ENCODE assay signal across 31 cellular contexts in genomic region chr22:37169412-37169811, GRCh38. TPM values are rescaled to one million over a fixed set of nuclear protein-coding genes. Genes with fewer than 3 reads are reported as not detected.
DNase-seq lines count a peak whose midpoint lies in the region; ATAC-seq and TF ChIP-seq lines count a peak whose summit lies in the region.
"Had no signal": no experiment of that assay in that cellular context is flagged by ENCODE, and none has a peak within 500 bp of the region (broad histone marks: within the 10 kb centered on the region; RNA-seq: fewer than 3 reads in every experiment).

No MANE protein-coding gene starts in this region.

- H3K27me3 ChIP-seq in suprapubic skin = no peaks in the 10 kb centered on the region
- H3K27me3 ChIP-seq: tibial nerve had no signal

- no peak for TF ChIP-seq POLR2A in suprapubic skin (IDR thresholded peaks at IDR 0.05)

- peak; percentile 28 for DNase-seq in activated CD4-positive, CD25-positive, alpha-beta regulatory T cell treated with anti-CD3 and anti-CD28 coated beads, Interleukin-2, amount 50 U/mL, for 72 hours
- peak; percentile 2 for DNase-seq in left cardiac atrium
- DNase-seq in left ventricle myocardium superior = no peak
- DNase-seq in glutamatergic neuron = peak; percentile 6
- peak; percentile 16 to 61 for DNase-seq in suprapubic skin (ENCODE audit: low spot score in 2 of 2)
- no peak for DNase-seq in NCI-H1930 (lab: John Stamatoyannopoulos, UW)
- DNase-seq: 8988T; activated gamma-delta T cell; AML-193; anterior cingulate cortex; central memory CD4-positive, alpha-beta T cell; hypothalamus; KBM-7; MM.1S; NCI-H1436; NCI-H524; NK-92 treated with Interleukin-12 subunit alpha and Interleukin-12 subunit beta, amount 100 ng/mL, for 24 hours; nucleus accumbens; stimulated activated CD4-positive, alpha-beta T cell treated with anti-CD3 and anti-CD28 coated beads, Interleukin-4, amount 100 ng/mL, for 24 hours; stimulated activated naive CD8-positive, alpha-beta T cell treated with anti-CD3 and anti-CD28 coated beads, Interleukin-15, amount 100 ng/mL, for 72 hours had no signal

- peaks cover 6% of the 10 kb centered on the region for H3K4me1 Mint-ChIP-seq in glutamatergic neuron (ENCODE audit: low read depth, unreplicated experiment)

- no peak overlapping the region for H3K27ac ChIP-seq in suprapubic skin
- H3K27ac ChIP-seq: SJSA1 had no signal

- no peak overlapping the region for H3K4me3 Mint-ChIP-seq in glutamatergic neuron (ENCODE audit: unreplicated experiment)
- H3K4me3 Mint-ChIP-seq: stimulated activated naive CD8-positive, alpha-beta T cell treated with anti-CD3 and anti-CD28 coated beads, Interleukin-15, amount 100 ng/mL, for 72 hours; T-helper 17 cell had no signal

- TF ChIP-seq EP300 in suprapubic skin (IDR thresholded peaks at IDR 0.05) = no peak

- H3K4me3 ChIP-seq in suprapubic skin = no peak overlapping the region
- H3K4me3 ChIP-seq: SJSA1, tibial nerve had no signal

- peaks cover 5% of the 10 kb centered on the region for H3K9me3 Mint-ChIP-seq in glutamatergic neuron (ENCODE audit: unreplicated experiment)
- H3K9me3 Mint-ChIP-seq: stimulated activated naive CD8-positive, alpha-beta T cell treated with anti-CD3 and anti-CD28 coated beads, Interleukin-15, amount 100 ng/mL, for 72 hours had no signal

- H3K4me1 ChIP-seq in suprapubic skin = peaks cover 24% of the 10 kb centered on the region

- no peak for TF ChIP-seq CTCF in glutamatergic neuron (IDR thresholded peaks at IDR 0.05; ENCODE audit: partially characterized antibody, unreplicated experiment)
- no peak for TF ChIP-seq CTCF in suprapubic skin (IDR thresholded peaks at IDR 0.05)

- H3K36me3 ChIP-seq in suprapubic skin = no peaks in the 10 kb centered on the region
- H3K36me3 ChIP-seq: SJSA1, tibial nerve had no signal

- peaks cover 14% of the 10 kb centered on the region for H3K36me3 Mint-ChIP-seq in glutamatergic neuron (ENCODE audit: unreplicated experiment)

- no peak for ATAC-seq in activated CD4-positive, CD25-positive, alpha-beta regulatory T cell treated with anti-CD3 and anti-CD28 coated beads, Interleukin-2, amount 50 U/mL, for 24 hours
- ATAC-seq in left cardiac atrium (no peak), left ventricle myocardium superior (no peak), GM21717 (IDR thresholded peaks at IDR 0.05; ENCODE audit: unreplicated experiment) (no peak)
- ATAC-seq: Panc1; stimulated activated naive CD8-positive, alpha-beta T cell treated with anti-CD3 and anti-CD28 coated beads, Interleukin-15, amount 100 ng/mL, for 72 hours; T-helper 17 cell had no signal

- no peaks in the 10 kb centered on the region for H3K9me3 ChIP-seq in suprapubic skin
- H3K9me3 ChIP-seq: Caco-2, tibial nerve had no signal

- intact Hi-C loops in left cardiac atrium (cut with DNase I) (no loop called here), left ventricle myocardium superior (cut with micrococcal nuclease) (no loop called here)

- H3K27ac Mint-ChIP-seq in glutamatergic neuron (ENCODE audit: unreplicated experiment) = no peak overlapping the region
- H3K27ac Mint-ChIP-seq: T-helper 17 cell had no signal

- 90% methylated on average over 8 of the region's 8 CpGs for WGBS in suprapubic skin

- peaks cover 15% of the 10 kb centered on the region for H3K27me3 Mint-ChIP-seq in glutamatergic neuron (ENCODE audit: unreplicated experiment)
- H3K27me3 Mint-ChIP-seq: stimulated activated naive CD8-positive, alpha-beta T cell treated with anti-CD3 and anti-CD28 coated beads, Interleukin-15, amount 100 ng/mL, for 72 hours had no signal

RNA-seq across cellular contexts. Expression of gene C1QTNF6, which starts 18.6 kb away (rescaled TPM):
- total RNA-seq in left cardiac atrium = 1 to 10 TPM; 1.8 to 2.9 TPM
- total RNA-seq in left ventricle myocardium superior = 1.1 TPM
- total RNA-seq in glutamatergic neuron (ENCODE audit: unreplicated experiment) = 3.3 TPM
- 1 to 10 TPM; 1.2 to 8.4 (median 2.7) TPM for total RNA-seq in suprapubic skin

RNA-seq across cellular contexts. Expression of gene IL2RB, which starts 19.7 kb away (rescaled TPM):
- total RNA-seq in left cardiac atrium (1 to 10 TPM in 1 of 2 donors, under 1 TPM in 1; 0.34 to 2.0 TPM), left ventricle myocardium superior (0.79 TPM), glutamatergic neuron (ENCODE audit: unreplicated experiment) (not detected), suprapubic skin (10 to 100 TPM in 3 of 4 donors, 1 to 10 TPM in 1; 8.9 to 29.7 (median 12.4) TPM)
- total RNA-seq: Caco-2, lung microvascular endothelial cell, renal cortical epithelial cell, SJSA1 had no signal

RNA-seq across cellular contexts. Expression of gene SSTR3, which starts 42.9 kb away (rescaled TPM):
- total RNA-seq in left cardiac atrium (not detected), left ventricle myocardium superior (not detected), glutamatergic neuron (ENCODE audit: unreplicated experiment) (not detected), suprapubic skin (not detected)
- total RNA-seq: Caco-2, epithelial cell of proximal tubule, fibroblast of villous mesenchyme, lung microvascular endothelial cell, SJSA1, tibial nerve had no signal

RNA-seq across cellular contexts. Expression of gene TMPRSS6, which starts 59.9 kb away (rescaled TPM):
- total RNA-seq in left cardiac atrium (not detected), left ventricle myocardium superior (not detected), glutamatergic neuron (ENCODE audit: unreplicated experiment) (0.12 TPM), suprapubic skin (1 to 10 TPM in 2 of 4 donors, under 1 TPM in 2; 0.30 to 3.8 (median 1.0) TPM)
- total RNA-seq: epithelial cell of proximal tubule, fibroblast of villous mesenchyme, lung microvascular endothelial cell, renal cortical epithelial cell, SJSA1, tibial nerve had no signal

Comparison
In these comparisons a context has a peak if more than half of its experiments do, and no peak if none do; other contexts are left out.
1. DNase-seq: peak in activated CD4-positive, CD25-positive, alpha-beta regulatory T cell treated with anti-CD3 and anti-CD28 coated beads, Interleukin-2, amount 50 U/mL, for 72 hours (single experiment), left cardiac atrium (single experiment), glutamatergic neuron (single experiment) and suprapubic skin (2 of 2); none in left ventricle myocardium superior (single experiment) and NCI-H1930 (0 of 2).